8 cellular contexts compared by ENCODE assay signal in genomic region chr5:140821375-140822280, GRCh38. TPM values are rescaled to one million over a fixed set of nuclear protein-coding genes. Genes with fewer than 3 reads are reported as not detected.
DNase-seq lines count a peak whose midpoint lies in the region; ATAC-seq, FAIRE-seq and TF ChIP-seq lines count a peak whose summit lies in the region.

Gene PCDHA5, plus strand, starts transcription at chr5:140821613.

- H3K27me3 ChIP-seq in DOHH2 (ENCODE audit: control insufficient read depth, low read length) (no peaks in the 10 kb centered on the region; the same call in 1 of the 2 replicates), HUES6 (ENCODE audit: control insufficient read depth, insufficient read depth, low read length) (no peaks in the 10 kb centered on the region), GM12878 (replicated peaks in 1 of 2; ENCODE audit: control insufficient read depth in 2 of 2, insufficient read depth in 2 of 2, low read length in 1 of 2) (no peaks in the 10 kb centered on the region)

- ATAC-seq in GM12878 (no peak), esophagus mucosa (no peak), omental fat pad (ENCODE audit: low FRiP score) (no peak)

- TF ChIP-seq POLR2A in GM12878 (IDR thresholded peaks at IDR 0.05; ENCODE audit: low read depth, low read length) = no peak

- no peaks in the 10 kb centered on the region for H3K4me1 ChIP-seq in DOHH2 (ENCODE audit: control insufficient read depth, low read length)
- H3K4me1 ChIP-seq in HUES6 (ENCODE audit: control insufficient read depth, insufficient read depth, low read length) = no peaks in the 10 kb centered on the region
- no peaks in the 10 kb centered on the region for H3K4me1 ChIP-seq in GM12878 (ENCODE audit: control insufficient read depth, insufficient read depth, low read length)

- RAD21 ChIA-PET in GM12878 (lab: Charles Lee; ENCODE audit: unreplicated experiment) = no interaction called here

- DNase-seq in GM12878 (ENCODE audit: low read depth, low spot score) (no peak), kidney tubule cell (ENCODE audit: low spot score) (peak; percentile 45), NCI-H146 treated with DMSO at 0.1 percent for 48 hours (lab: John Stamatoyannopoulos, UW; ENCODE audit: unreplicated experiment) (no peak), NCI-H1092 treated with DMSO at 0.1 percent for 48 hours (lab: John Stamatoyannopoulos, UW) (no peak), omental fat pad (ENCODE audit: low spot score) (no peak)

- CTCF ChIA-PET in GM12878 (lab: Yijun Ruan, JAX) = interaction anchor here (0.7 to 2.0 kb wide), 5 partner anchors 9 to 24 kb away, joined by 3 to 5 read pairs (median 3); no protein-coding TSS in a partner anchor

- H3K9me3 ChIP-seq in DOHH2 (ENCODE audit: control insufficient read depth, insufficient read depth, low read length) (no peaks in the 10 kb centered on the region), HUES6 (ENCODE audit: control insufficient read depth, insufficient read depth, low read depth, low read length) (peaks cover 5% of the 10 kb centered on the region; the same call in 1 of the 2 replicates), GM12878 (replicated peaks; ENCODE audit: control insufficient read depth, insufficient read depth, low read length) (no peaks in the 10 kb centered on the region; the same call in 2 of the 3 replicates)

- TF ChIP-seq CTCF in DOHH2 (IDR thresholded peaks at IDR 0.05; ENCODE audit: low read depth, low read length, poor library complexity, severe bottlenecking) = peak; percentile 67
- peak in 2 of 3 experiments; percentile 31 to 39; a peak in 4 of 6 replicates for TF ChIP-seq CTCF in GM12878 (IDR thresholded peaks at IDR 0.05 in 2 of 3, conservative IDR thresholded peaks at IDR 0.05 in 1 of 3; ENCODE audit: control insufficient read depth in 2 of 3, extremely low read depth in 1 of 3, insufficient read depth in 1 of 3, low read depth in 3 of 3, low read length in 3 of 3)
- TF ChIP-seq CTCF in omental fat pad (IDR thresholded peaks at IDR 0.05) = no peak

- no TSS peak for BruUV-seq in GM12878 (replicated peaks; lab: Mats Ljungman, UMichigan)

- no peaks in the 10 kb centered on the region for H4K20me1 ChIP-seq in DOHH2 (ENCODE audit: control insufficient read depth, insufficient read depth, low read depth, low read length)
- H4K20me1 ChIP-seq in GM12878 (ENCODE audit: control insufficient read depth, insufficient read depth) = no peaks in the 10 kb centered on the region

- no peak within 1 kb of the TSS for H3K9ac ChIP-seq in HUES6 (ENCODE audit: low read length)
- no peak within 1 kb of the TSS for H3K9ac ChIP-seq in GM12878 (ENCODE audit: control insufficient read depth, insufficient read depth, low read length)

- SMC1A ChIA-PET in GM12878 (lab: Charles Lee; ENCODE audit: uncharacterized antibody, unreplicated experiment) = interaction anchor here (0.8 kb wide), 1 partner anchor 12 kb away, joined by 3 read pairs; no protein-coding TSS in a partner anchor

- in situ Hi-C loops in GM12878 (cut with MboI) = loop anchor here (25.0 kb wide), 1 partner anchor 741 kb away; no protein-coding TSS in a partner anchor

- no peak within 1 kb of the TSS for H2AFZ ChIP-seq in GM12878 (ENCODE audit: control insufficient read depth, low read depth, low read length)

- H3K27ac ChIP-seq in DOHH2 (ENCODE audit: low read depth, low read length) (no peak within 1 kb of the TSS), HUES6 (ENCODE audit: low read depth, low read length) (no peak within 1 kb of the TSS), GM12878 (ENCODE audit: control insufficient read depth, insufficient read depth) (no peak within 1 kb of the TSS)

- intact Hi-C loops in GM12878 (cut with micrococcal nuclease; ENCODE audit: unreplicated experiment) = no loop called here

- H3K4me3 ChIP-seq in DOHH2 (ENCODE audit: low read length) = no peak within 1 kb of the TSS
- H3K4me3 ChIP-seq in HUES6 (ENCODE audit: low read depth, low read length) = peak within 1 kb of the TSS; percentile 38; the same call in 1 of the 2 replicates
- H3K4me3 ChIP-seq in GM12878 = no peak within 1 kb of the TSS

- H3K36me3 ChIP-seq in DOHH2 (ENCODE audit: control insufficient read depth, low read length) (no peaks in the 10 kb centered on the region), HUES6 (ENCODE audit: control insufficient read depth, insufficient read depth, low read length) (no peaks in the 10 kb centered on the region), GM12878 (ENCODE audit: control insufficient read depth in 2 of 2, insufficient read depth in 2 of 2, low read length in 1 of 2) (no peaks in the 10 kb centered on the region)

- FAIRE-seq in GM12878 (lab: Jason Lieb, UNC) = no peak

- H3K79me2 ChIP-seq in DOHH2 (ENCODE audit: control insufficient read depth, low read length) (no peaks in the 10 kb centered on the region), GM12878 (ENCODE audit: control insufficient read depth, insufficient read depth, low read length) (no peaks in the 10 kb centered on the region)

- POLR2A ChIA-PET in GM12878 (lab: Charles Lee) = no interaction called here

- 59% methylated on average over 37 of the region's 39 CpGs for WGBS in GM12878 (ENCODE audit: insufficient coverage, insufficient replicate concordance, low lambda C conversion rate, missing lambda C conversion rate)

- no peak for TF ChIP-seq RAD21 in GM12878 (IDR thresholded peaks at IDR 0.05; ENCODE audit: insufficient read depth, low read depth, low read length)

- no peak for TF ChIP-seq EP300 in GM12878 (IDR thresholded peaks at IDR 0.05; ENCODE audit: borderline replicate concordance in 1 of 2, control insufficient read depth in 1 of 2, low read depth in 2 of 2, low read length in 2 of 2)

- no peak within 1 kb of the TSS for H3K4me2 ChIP-seq in DOHH2 (ENCODE audit: low read length)
- H3K4me2 ChIP-seq in GM12878 (ENCODE audit: control insufficient read depth, insufficient read depth) = no peak within 1 kb of the TSS

- H3F3A ChIP-seq in DOHH2 (ENCODE audit: control insufficient read depth, insufficient read depth) = no peaks in the 10 kb centered on the region

- no peaks in the 10 kb centered on the region for H3K9me2 ChIP-seq in DOHH2 (replicated peaks; ENCODE audit: control insufficient read depth, low read length)

TF ChIP-seq in GM12878, 131 proteins besides CTCF, POLR2A, EP300 and RAD21 (continues in another document):
- TF ChIP-seq ZNF384 (IDR thresholded peaks at IDR 0.05; ENCODE audit: borderline replicate concordance, low read depth, low read length) = no peak
- TF ChIP-seq SIN3A (IDR thresholded peaks at IDR 0.05; ENCODE audit: low read depth, low read length) = no peak
- TF ChIP-seq MYB (IDR thresholded peaks at IDR 0.05; ENCODE audit: borderline replicate concordance, low read depth, low read length) = no peak
- no peak for TF ChIP-seq CHD4 (IDR thresholded peaks at IDR 0.05)
- no peak for TF ChIP-seq RUNX3 (IDR thresholded peaks at IDR 0.05; ENCODE audit: low read length)
- no peak for TF ChIP-seq HSF1 (IDR thresholded peaks at IDR 0.05; ENCODE audit: low read depth, low read length)
- no peak for TF ChIP-seq EED (IDR thresholded peaks at IDR 0.05; ENCODE audit: low read depth)
- no peak for TF ChIP-seq NR2C2 (IDR thresholded peaks at IDR 0.05; ENCODE audit: borderline replicate concordance, control insufficient read depth, insufficient read length, low read depth)
- no peak for TF ChIP-seq EZH2 (IDR thresholded peaks at IDR 0.05; ENCODE audit: borderline replicate concordance, control insufficient read depth, low read depth, low read length)
- TF ChIP-seq SMARCA5 (IDR thresholded peaks at IDR 0.05) = no peak
- no peak for TF ChIP-seq FOS (IDR thresholded peaks at IDR 0.05; ENCODE audit: borderline replicate concordance, extremely low read depth, insufficient read length)

RNA-seq across cellular contexts. Expression of gene PCDHA5, which starts in this region (rescaled TPM):
- total RNA-seq in GM12878 (2013; cell fraction: nucleolus; rRNA removed) = not detected in 2 replicates
- total RNA-seq in GM12878 (2014; rRNA removed) (under 0.01 TPM in 1 of 2 replicates, not detected in the other), GM12878 (2014; rRNA removed; fragmentation: Illumina TruSeq; extraction: Trizol) (not detected in 2 replicates), GM12878 (2021) (not detected in 2 replicates), esophagus mucosa (0.08 TPM), omental fat pad (under 1 TPM in 3 of 4 donors, not detected in 1; 0.31 to 0.47 (median 0.46) TPM)
- polyA plus RNA-seq in GM12878 (2011; ENCODE audit: low read depth) = not detected
- polyA plus RNA-seq in GM12878 (2011; rRNA removed) (not detected in 2 replicates), GM12878 (2014; fragmentation: Illumina TruSeq; extraction: Trizol) (not detected in 2 replicates), GM12878 (2014; fragmentation: Nextera tagmentation; extraction: Ambion mirVana) (not detected), GM12878 (2014; rRNA removed) (0.03 TPM in 1 of 2 replicates, not detected in the other), GM12878 (2016; fragmentation: Nextera tagmentation; extraction: Ambion mirVana) (not detected)
- not detected in 2 replicates for polyA plus RNA-seq in GM12878 (2011; cell fraction: cytosol; rRNA removed)
- not detected in 2 replicates for polyA plus RNA-seq in GM12878 (2011; cell fraction: nucleus; rRNA removed)
- 0.14 TPM in 1 of 2 replicates, not detected in the other for polyA plus RNA-seq in GM12878 (2012)
- not detected in 2 replicates for polyA minus RNA-seq in GM12878 (2011; rRNA and poly(A)+ RNA removed)
- polyA minus RNA-seq in GM12878 (2011; cell fraction: cytosol; rRNA and poly(A)+ RNA removed) = not detected in 2 replicates
- not detected in 2 replicates for polyA minus RNA-seq in GM12878 (2011; cell fraction: nucleus; rRNA and poly(A)+ RNA removed)

Comparison
In these comparisons a context has a peak if more than half of its experiments do, and no peak if none do; other contexts are left out.
1. CTCF ChIP-seq: peak in DOHH2 (single experiment) and GM12878 (2 of 3); none in omental fat pad (0 of 3).